In the genomic region with DNA sequence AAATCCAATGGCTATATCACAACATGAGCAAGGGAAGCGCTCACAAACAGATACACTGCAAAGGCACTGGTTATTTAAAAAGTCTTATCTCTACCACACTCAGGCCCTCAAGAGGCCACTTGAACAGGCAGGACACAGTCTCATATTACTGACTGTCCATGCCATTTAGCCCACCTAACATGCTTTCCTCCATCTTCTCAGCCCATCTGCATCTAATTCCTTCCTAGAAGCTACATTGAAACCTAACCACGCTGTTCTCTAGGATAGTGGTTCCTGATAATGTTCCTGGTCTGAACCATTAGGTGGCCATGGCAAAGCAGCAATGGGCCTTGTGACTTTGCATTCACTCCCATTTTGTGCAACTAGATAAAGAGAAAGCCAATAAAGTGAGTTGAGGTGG, we compare ENCODE assay signal across 19 cellular contexts. TPM values are rescaled to one million over a fixed set of nuclear protein-coding genes. Genes with fewer than 3 reads are reported as not detected.
DNase-seq lines count a peak whose midpoint lies in the region; ATAC-seq and TF ChIP-seq lines count a peak whose summit lies in the region.
"Had no signal": no experiment of that assay in that cellular context is flagged by ENCODE, and none has a peak within 500 bp of the region (broad histone marks: within the 10 kb centered on the region; RNA-seq: fewer than 3 reads in every experiment).

No MANE protein-coding gene starts in this region.

- no peaks in the 10 kb centered on the region for H3K9me3 Mint-ChIP-seq in stimulated activated memory B cell treated with anti-CD40 and anti-IgM and Interleukin-4, amounts not matched to agents 10 μg/mL and 1 μg/mL and 100 μg/mL, for 72 hours
- H3K9me3 Mint-ChIP-seq in natural killer cell: no peaks in the 10 kb centered on the region
- H3K9me3 Mint-ChIP-seq in neural progenitor cell: no peaks in the 10 kb centered on the region
- H3K9me3 Mint-ChIP-seq: HFFc6 had no signal

- H3K4me3 ChIP-seq in heart right ventricle (no peak overlapping the region), neural progenitor cell (no peak overlapping the region)
- H3K4me3 ChIP-seq: BLaER1, PC-9 had no signal

- no peaks in the 10 kb centered on the region for H3K27me3 Mint-ChIP-seq in stimulated activated memory B cell treated with anti-CD40 and anti-IgM and Interleukin-4, amounts not matched to agents 10 μg/mL and 1 μg/mL and 100 μg/mL, for 72 hours
- H3K27me3 Mint-ChIP-seq in natural killer cell (ENCODE audit: low read depth in 2 of 2) (no peaks in the 10 kb centered on the region), neural progenitor cell (ENCODE audit: insufficient read depth, low read depth) (no peaks in the 10 kb centered on the region)
- H3K27me3 Mint-ChIP-seq: CD4-positive, alpha-beta memory T cell had no signal

- peaks cover 7% of the 10 kb centered on the region for H3K4me1 Mint-ChIP-seq in stimulated activated memory B cell treated with anti-CD40 and anti-IgM and Interleukin-4, amounts not matched to agents 10 μg/mL and 1 μg/mL and 100 μg/mL, for 72 hours
- H3K4me1 Mint-ChIP-seq in natural killer cell: peaks cover 0 to 4% of the 10 kb centered on the region in 2 donors
- peaks cover 17% of the 10 kb centered on the region for H3K4me1 Mint-ChIP-seq in neural progenitor cell
- H3K4me1 Mint-ChIP-seq: CD4-positive, alpha-beta memory T cell had no signal

- DNase-seq in NCI-H510A treated with DMSO at 0.1 percent for 48 hours (lab: John Stamatoyannopoulos, UW) (peak; percentile 12), NCI-H510A (lab: John Stamatoyannopoulos, UW) (no peak), NCI-H524 (lab: John Stamatoyannopoulos, UW) (peak; percentile 60 to 80), heart right ventricle (no peak), natural killer cell (no peak), neural progenitor cell (ENCODE audit: low spot score) (no peak)
- DNase-seq: CD4-positive, alpha-beta memory T cell; DMS153; HFFc6; KG1; NCI-H1436; NCI-H1930; NCI-H446 treated with DMSO at 0.1 percent for 48 hours; NCI-H82; PC-9; SW 1271 had no signal

- H3K79me2 ChIP-seq in neural progenitor cell (ENCODE audit: low read depth): no peaks in the 10 kb centered on the region

- intact Hi-C loops in heart right ventricle (cut with DNase I) (no loop called here), natural killer cell (cut with micrococcal nuclease) (no loop called here)

- H3K27me3 ChIP-seq in heart right ventricle (no peaks in the 10 kb centered on the region), neural progenitor cell (no peaks in the 10 kb centered on the region)
- H3K27me3 ChIP-seq: BLaER1 had no signal

- no peak overlapping the region for H3K27ac ChIP-seq in heart right ventricle
- H3K27ac ChIP-seq in neural progenitor cell: no peak overlapping the region
- H3K27ac ChIP-seq: BLaER1, PC-9 had no signal

- no peaks in the 10 kb centered on the region for H3K36me3 Mint-ChIP-seq in stimulated activated memory B cell treated with anti-CD40 and anti-IgM and Interleukin-4, amounts not matched to agents 10 μg/mL and 1 μg/mL and 100 μg/mL, for 72 hours
- H3K36me3 Mint-ChIP-seq in natural killer cell: no peaks in the 10 kb centered on the region
- H3K36me3 Mint-ChIP-seq in neural progenitor cell: peaks cover 2% of the 10 kb centered on the region

- no peak overlapping the region for H3K9ac ChIP-seq in neural progenitor cell
- H3K9ac ChIP-seq: BLaER1 had no signal

- H3K4me1 ChIP-seq in heart right ventricle: peaks cover 0 to 30% (median 10%) of the 10 kb centered on the region in 9 donors
- peaks cover 21% of the 10 kb centered on the region for H3K4me1 ChIP-seq in neural progenitor cell

- no peak overlapping the region for H3K4me2 ChIP-seq in neural progenitor cell
- H3K4me2 ChIP-seq: BLaER1, PC-9 had no signal

- H3K36me3 ChIP-seq in heart right ventricle: no peaks in the 10 kb centered on the region
- H3K36me3 ChIP-seq in neural progenitor cell: no peaks in the 10 kb centered on the region
- H3K36me3 ChIP-seq: BLaER1 had no signal

- peaks cover 16% of the 10 kb centered on the region for H3F3A ChIP-seq in neural progenitor cell (ENCODE audit: low read depth)

- no peaks in the 10 kb centered on the region for H3K9me3 ChIP-seq in heart right ventricle
- no peaks in the 10 kb centered on the region for H3K9me3 ChIP-seq in neural progenitor cell (ENCODE audit: low read depth)
- H3K9me3 ChIP-seq: BLaER1 had no signal

- no peak overlapping the region for H3K4me3 Mint-ChIP-seq in stimulated activated memory B cell treated with anti-CD40 and anti-IgM and Interleukin-4, amounts not matched to agents 10 μg/mL and 1 μg/mL and 100 μg/mL, for 72 hours
- H3K4me3 Mint-ChIP-seq in natural killer cell (no peak overlapping the region), neural progenitor cell (no peak overlapping the region)
- H3K4me3 Mint-ChIP-seq: CD4-positive, alpha-beta memory T cell; HFFc6 had no signal

- H3K27ac Mint-ChIP-seq in stimulated activated memory B cell treated with anti-CD40 and anti-IgM and Interleukin-4, amounts not matched to agents 10 μg/mL and 1 μg/mL and 100 μg/mL, for 72 hours: peak overlapping the region; percentile 2
- no peak overlapping the region for H3K27ac Mint-ChIP-seq in natural killer cell
- H3K27ac Mint-ChIP-seq in neural progenitor cell: no peak overlapping the region
- H3K27ac Mint-ChIP-seq: CD4-positive, alpha-beta memory T cell; HFFc6 had no signal

- TF ChIP-seq CTCF in heart right ventricle (IDR thresholded peaks at IDR 0.05): no peak
- TF ChIP-seq CTCF in natural killer cell (IDR thresholded peaks at IDR 0.05): no peak
- TF ChIP-seq CTCF in neural progenitor cell (IDR thresholded peaks at IDR 0.05): no peak

- 65 to 82% methylated on average over 2 of the region's 2 CpGs for WGBS in heart right ventricle, 2 donors

- H4K20me1 ChIP-seq in neural progenitor cell (ENCODE audit: low read depth): no peaks in the 10 kb centered on the region
- H4K20me1 ChIP-seq: BLaER1 had no signal

- H2AFZ ChIP-seq in neural progenitor cell (replicated peaks): no peak overlapping the region
- H2AFZ ChIP-seq: PC-9 had no signal

- ATAC-seq in heart right ventricle (peak in 6 of 8 donors; percentile 41 to 78 (median 73)), natural killer cell (no peak)
- no peak for ATAC-seq in stimulated activated memory B cell treated with anti-CD40 and anti-IgM and Interleukin-4, amounts not matched to agents 10 μg/mL and 1 μg/mL and 100 μg/mL, for 72 hours
- ATAC-seq: HepG2 had no signal

RNA-seq across cellular contexts. Expression of gene NEB, which starts 22.5 kb away (rescaled TPM):
- total RNA-seq in heart right ventricle (10 to 100 TPM in 3 of 10 donors, 1 to 10 TPM in 6, under 1 TPM in 1; 0.32 to 19.4 (median 5.8) TPM), natural killer cell (1 to 10 TPM; 5.0 to 5.7 (median 5.4) TPM), neural progenitor cell (ENCODE audit: low replicate concordance) (0.49 and 0.53 TPM in 2 replicates)
- 1 to 10 TPM in 1 of 2 donors, under 1 TPM in 1; 0.33 to 4.3 TPM for polyA plus RNA-seq in heart right ventricle

Comparison
In these comparisons a context has a peak if more than half of its experiments do, and no peak if none do; other contexts are left out.
1. DNase-seq: peak in NCI-H510A treated with DMSO at 0.1 percent for 48 hours (single experiment) and NCI-H524 (2 of 2); none in NCI-H510A (single experiment), heart right ventricle (0 of 2), natural killer cell (single experiment) and neural progenitor cell (single experiment).
2. ATAC-seq: peak in heart right ventricle (6 of 8); none in stimulated activated memory B cell treated with anti-CD40 and anti-IgM and Interleukin-4, amounts not matched to agents 10 μg/mL and 1 μg/mL and 100 μg/mL, for 72 hours (single experiment) and natural killer cell (0 of 3).